19 cellular contexts compared by ENCODE assay signal in the genomic region with DNA sequence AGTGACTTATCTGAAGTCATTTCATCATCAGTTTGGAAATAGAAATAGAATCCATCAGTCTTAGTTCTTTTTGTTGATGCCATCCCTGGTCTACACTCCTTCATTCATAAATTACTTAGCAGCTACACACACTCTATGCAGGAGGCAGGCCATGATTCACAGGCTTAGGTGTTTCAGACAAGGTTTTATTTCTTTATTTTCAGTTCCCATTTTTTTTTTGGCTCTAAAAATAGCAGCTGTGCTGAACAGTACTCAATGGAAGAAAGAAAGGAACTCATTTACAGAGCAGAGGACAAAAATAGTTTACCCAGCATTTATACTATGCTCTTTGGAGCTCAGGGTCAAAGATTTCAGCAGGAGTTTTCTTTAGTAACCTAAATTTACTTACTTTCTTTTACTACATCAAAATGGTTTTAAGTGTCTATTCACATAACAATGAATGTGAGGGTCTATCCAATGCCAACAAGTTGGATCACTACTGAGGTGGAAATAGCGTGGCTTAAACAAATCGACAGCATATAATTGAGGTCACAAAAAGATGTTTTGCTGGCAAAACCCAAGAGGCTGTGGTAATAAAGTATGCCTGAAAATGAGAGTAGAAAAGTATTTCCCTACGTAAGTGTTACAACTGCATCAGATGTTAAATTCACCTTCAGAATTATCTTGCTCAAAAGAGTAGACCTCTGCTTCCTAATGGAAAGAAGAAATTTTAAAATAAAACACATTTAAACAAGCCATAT. TPM values are rescaled to one million over a fixed set of nuclear protein-coding genes. Genes with fewer than 3 reads are reported as not detected.
DNase-seq lines count a peak whose midpoint lies in the region; ATAC-seq, FAIRE-seq and TF ChIP-seq lines count a peak whose summit lies in the region.
"Had no signal": no experiment of that assay in that cellular context is flagged by ENCODE, and none has a peak within 500 bp of the region (broad histone marks: within the 10 kb centered on the region; RNA-seq: fewer than 3 reads in every experiment).

No MANE protein-coding gene starts in this region.

- H3K4me1 ChIP-seq in pancreas (no peaks in the 10 kb centered on the region), lower lobe of right lung (no peaks in the 10 kb centered on the region)
- H3K4me1 ChIP-seq: left ventricle myocardium inferior, SJCRH30 had no signal

- intact Hi-C loops in pancreas (cut with DNase I) (no loop called here), lower lobe of right lung (cut with DNase I) (no loop called here)

- FAIRE-seq in pancreas (lab: Jason Lieb, UNC): no peak

- H3K27me3 ChIP-seq in pancreas (no peaks in the 10 kb centered on the region), lower lobe of right lung (ENCODE audit: low read depth) (no peaks in the 10 kb centered on the region)
- H3K27me3 ChIP-seq: SJCRH30 had no signal

- H3K9me3 ChIP-seq in pancreas (no peaks in the 10 kb centered on the region), lower lobe of right lung (no peaks in the 10 kb centered on the region)

- peak; percentile 92 for ATAC-seq in GM19043 (IDR thresholded peaks at IDR 0.05; ENCODE audit: low read depth, unreplicated experiment)
- ATAC-seq in HG02623 (IDR thresholded peaks at IDR 0.05; ENCODE audit: unreplicated experiment): peak; percentile 87
- peak; percentile 91 for ATAC-seq in HG03432 (IDR thresholded peaks at IDR 0.05; ENCODE audit: unreplicated experiment)
- ATAC-seq in pancreas: no peak
- no peak for ATAC-seq in lower lobe of right lung
- ATAC-seq: activated T-cell treated with anti-CD3 and anti-CD28 coated beads, Interleukin-2, amount 50 U/mL, for 72 hours had no signal

- H3K4me3 ChIP-seq in GM12865 (ENCODE audit: low read depth, low read length) (no peak overlapping the region), pancreas (no peak overlapping the region), lower lobe of right lung (no peak overlapping the region)
- H3K4me3 ChIP-seq: left ventricle myocardium inferior, SJCRH30, skin epidermis had no signal

- TF ChIP-seq CTCF in GM12865 (IDR thresholded peaks at IDR 0.05; ENCODE audit: insufficient read depth, low read depth, low read length, missing control alignments) (no peak), pancreas (IDR thresholded peaks at IDR 0.05) (no peak), lower lobe of right lung (IDR thresholded peaks at IDR 0.05) (no peak)

- no peaks in the 10 kb centered on the region for H3K36me3 ChIP-seq in pancreas
- no peaks in the 10 kb centered on the region for H3K36me3 ChIP-seq in lower lobe of right lung
- H3K36me3 ChIP-seq: left ventricle myocardium inferior, SJCRH30 had no signal

- 73 to 81% methylated on average over 3 of the region's 3 CpGs for WGBS in pancreas, 2 donors

- peak; percentile 48 for DNase-seq in GM12865 (ENCODE audit: low read depth)
- no peak for DNase-seq in pancreas
- no peak for DNase-seq in DMS153 (lab: John Stamatoyannopoulos, UW)
- DNase-seq in lower lobe of right lung: no peak
- DNase-seq in activated gamma-delta T cell (lab: John Stamatoyannopoulos, UW): no peak
- DNase-seq: activated CD4-positive, CD25-positive, alpha-beta regulatory T cell treated with anti-CD3 and anti-CD28 coated beads, Interleukin-2, amount 50 U/mL, for 72 hours; activated T-cell treated with anti-CD3 and anti-CD28 coated beads, Interleukin-2, amount 50 U/mL, for 72 hours; DMS79; endodermal cell; head of caudate nucleus; left ventricle myocardium inferior; NCI-H524 treated with DMSO at 0.1 percent for 48 hours; trophoblast cell had no signal

- H3K27ac ChIP-seq in pancreas (no peak overlapping the region), lower lobe of right lung (no peak overlapping the region)
- H3K27ac ChIP-seq: left ventricle myocardium inferior, SJCRH30, skin epidermis had no signal

RNA-seq across cellular contexts. Expression of gene KRTAP19-8, which starts 7.7 kb away (rescaled TPM):
- total RNA-seq in pancreas: not detected
- polyA plus RNA-seq in pancreas: not detected
- not detected for total RNA-seq in lower lobe of right lung
- total RNA-seq: activated T-cell treated with anti-CD3 and anti-CD28 coated beads, Interleukin-2, amount 50 U/mL, for 72 hours; endodermal cell; left ventricle myocardium inferior; neural crest cell; SJCRH30 had no signal

Comparison
In these comparisons a context has a peak if more than half of its experiments do, and no peak if none do; other contexts are left out.
1. ATAC-seq: peak in GM19043 (single experiment), HG02623 (single experiment) and HG03432 (single experiment); none in pancreas (0 of 4) and lower lobe of right lung (0 of 2).